In the genomic region with DNA sequence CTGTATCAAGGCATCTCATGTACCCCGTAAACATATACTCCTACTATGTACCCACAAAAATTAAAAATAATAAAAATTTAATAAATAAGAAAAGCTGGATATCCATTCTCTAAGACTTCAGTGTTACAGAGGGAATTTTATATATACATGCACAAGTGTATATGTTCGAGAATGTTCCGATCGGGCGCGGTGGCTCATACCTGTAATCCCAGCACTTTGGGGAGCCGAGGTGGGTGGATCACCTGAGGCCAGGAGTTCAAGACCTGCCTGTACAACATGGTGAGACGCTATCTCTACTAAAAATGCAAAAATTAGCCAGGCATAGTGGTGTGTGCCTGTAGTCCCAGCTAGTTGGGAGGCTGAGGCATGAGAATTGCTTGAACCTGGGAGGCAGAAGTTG, we compare ENCODE assay signal across 2 cellular contexts. TPM values are rescaled to one million over a fixed set of nuclear protein-coding genes. Genes with fewer than 3 reads are reported as not detected.
"Had no signal": no experiment of that assay in that cellular context is flagged by ENCODE, and none has a peak within 500 bp of the region (broad histone marks: within the 10 kb centered on the region; RNA-seq: fewer than 3 reads in every experiment).

No MANE protein-coding gene starts in this region.

RNA-seq across cellular contexts. Expression of a gene that starts 17.1 kb away (rescaled TPM):
- total RNA-seq: progenitor cell of endocrine pancreas had no signal
- polyA plus RNA-seq: neural cell had no signal

RNA-seq across cellular contexts. Expression of a gene that starts 56.8 kb away (rescaled TPM):
- polyA plus RNA-seq: neural cell had no signal
